ENCODE assay signal across 23 cellular contexts in genomic region chr13:73174521-73175010, GRCh38.
"Had no signal": no experiment of that assay in that cellular context is flagged by ENCODE, and none has a peak within 500 bp of the region (broad histone marks: within the 10 kb centered on the region; RNA-seq: fewer than 3 reads in every experiment).

No MANE protein-coding gene starts in this region.

- H3K4me1 ChIP-seq: esophagus muscularis mucosa, neural progenitor cell, sigmoid colon, testis, tibial artery, upper lobe of right lung, uterus had no signal

- H3K27ac Mint-ChIP-seq: effector memory CD8-positive, alpha-beta T cell; memory B cell; naive thymus-derived CD4-positive, alpha-beta T cell; neural progenitor cell; stimulated activated effector memory CD8-positive, alpha-beta T cell treated with anti-CD3 and anti-CD28 coated beads, Interleukin-12 subunit alpha, Interleukin-12 subunit beta, amount 100 ng/mL, for 72 hours had no signal

- H3K9ac ChIP-seq: neural progenitor cell had no signal

- H2AFZ ChIP-seq: neural progenitor cell had no signal

- H3K4me2 ChIP-seq: neural progenitor cell had no signal

- DNase-seq: cerebellar nuclear complex; cortex of kidney; effector memory CD8-positive, alpha-beta T cell; foreskin melanocyte; midbrain; naive thymus-derived CD4-positive, alpha-beta T cell; right cardiac atrium; sigmoid colon; stimulated activated CD4-positive, alpha-beta T cell treated with anti-CD3 and anti-CD28 coated beads, Interleukin-2, amount 100 ng/mL, for 24 hours; stimulated activated CD4-positive, alpha-beta T cell treated with anti-CD3 and anti-CD28 coated beads, Interleukin-4, amount 100 ng/mL, for 24 hours; stimulated activated naive CD4-positive, alpha-beta T cell treated with Interleukin-2 at 50 U/mL for 16 hours; stomach; testis; tibial artery; upper lobe of right lung; uterus had no signal

- H3K9me3 ChIP-seq: esophagus muscularis mucosa, prostate gland, sigmoid colon, stomach, testis, tibial artery, upper lobe of right lung, uterus had no signal

- H3K4me3 Mint-ChIP-seq: effector memory CD8-positive, alpha-beta T cell; memory B cell; naive thymus-derived CD4-positive, alpha-beta T cell; nephron; neural progenitor cell; stimulated activated effector memory CD8-positive, alpha-beta T cell treated with anti-CD3 and anti-CD28 coated beads, Interleukin-12 subunit alpha, Interleukin-12 subunit beta, amount 100 ng/mL, for 72 hours had no signal

- H3K4me1 Mint-ChIP-seq: memory B cell; stimulated activated effector memory CD8-positive, alpha-beta T cell treated with anti-CD3 and anti-CD28 coated beads, Interleukin-12 subunit alpha, Interleukin-12 subunit beta, amount 100 ng/mL, for 72 hours had no signal

- H3K4me3 ChIP-seq: esophagus muscularis mucosa, lung, neural progenitor cell, prostate gland, sigmoid colon, stomach, testis, tibial artery, upper lobe of right lung, uterus had no signal

- H3K36me3 Mint-ChIP-seq: memory B cell; naive thymus-derived CD4-positive, alpha-beta T cell; neural progenitor cell; stimulated activated effector memory CD8-positive, alpha-beta T cell treated with anti-CD3 and anti-CD28 coated beads, Interleukin-12 subunit alpha, Interleukin-12 subunit beta, amount 100 ng/mL, for 72 hours had no signal

- ATAC-seq: effector memory CD8-positive, alpha-beta T cell; naive thymus-derived CD4-positive, alpha-beta T cell; right cardiac atrium; stimulated activated effector memory CD8-positive, alpha-beta T cell treated with anti-CD3 and anti-CD28 coated beads, Interleukin-12 subunit alpha, Interleukin-12 subunit beta, amount 100 ng/mL, for 72 hours; upper lobe of right lung had no signal

- H3K27ac ChIP-seq: esophagus muscularis mucosa, neural progenitor cell, prostate gland, sigmoid colon, stomach, testis, tibial artery, upper lobe of right lung, uterus had no signal

- H3K9me3 Mint-ChIP-seq: effector memory CD8-positive, alpha-beta T cell; memory B cell; nephron; neural progenitor cell; stimulated activated effector memory CD8-positive, alpha-beta T cell treated with anti-CD3 and anti-CD28 coated beads, Interleukin-12 subunit alpha, Interleukin-12 subunit beta, amount 100 ng/mL, for 72 hours had no signal

- H3K36me3 ChIP-seq: esophagus muscularis mucosa, neural progenitor cell, prostate gland, sigmoid colon, stomach, tibial artery, upper lobe of right lung, uterus had no signal

- H3K27me3 ChIP-seq: esophagus muscularis mucosa, neural progenitor cell, sigmoid colon, stomach, testis, tibial artery, upper lobe of right lung, uterus had no signal
